22 cellular contexts compared by ENCODE assay signal in the genomic region with DNA sequence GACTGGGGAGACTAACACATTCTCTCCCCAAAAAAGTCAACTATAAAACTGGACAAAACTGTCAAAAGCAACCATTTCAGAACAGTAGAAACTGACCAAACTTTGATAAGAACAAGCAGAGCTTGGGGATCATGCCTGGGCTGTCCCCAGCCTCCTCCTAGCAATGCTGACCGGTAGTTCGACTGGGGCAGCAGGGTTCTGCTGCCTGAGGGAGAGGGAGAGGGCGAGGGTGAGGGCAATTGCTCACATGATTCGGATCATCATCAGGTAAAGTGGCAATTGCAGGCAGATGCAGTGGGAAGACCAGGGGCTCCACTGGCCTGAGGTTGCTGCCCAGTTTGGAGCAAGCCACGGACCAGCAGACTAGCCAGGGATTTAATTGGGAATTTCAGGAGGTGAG.
DNase-seq lines count a peak whose midpoint lies in the region; ATAC-seq, FAIRE-seq and TF ChIP-seq lines count a peak whose summit lies in the region.
"Had no signal": no experiment of that assay in that cellular context is flagged by ENCODE, and none has a peak within 500 bp of the region (broad histone marks: within the 10 kb centered on the region; RNA-seq: fewer than 3 reads in every experiment).

No MANE protein-coding gene starts in this region.

- no peak for ATAC-seq in stimulated activated naive B cell treated with anti-CD40 and anti-IgM and Interleukin-4, amounts not matched to agents 10 μg/mL and 1 μg/mL and 100 μg/mL, for 72 hours (replicated peaks)
- ATAC-seq in HG02798 (IDR thresholded peaks at IDR 0.05; ENCODE audit: poor library complexity, unreplicated experiment) (no peak), GM21381 (IDR thresholded peaks at IDR 0.05; ENCODE audit: unreplicated experiment) (no peak)
- ATAC-seq: SK-N-SH treated with all-trans-retinoic acid at 6 μM for 48 hours had no signal

- dilution Hi-C loops in mammary epithelial cell (cut with HindIII; ENCODE audit: low sequenced_read_pairs) (no loop called here), keratinocyte (cut with MboI; ENCODE audit: extremely low pct_ligation_motif_present, low sequenced_read_pairs) (no loop called here)

- peak; percentile 43 for FAIRE-seq in keratinocyte (lab: Jason Lieb, UNC)
- FAIRE-seq: G401.6 had no signal

- H3K36me3 Mint-ChIP-seq in IgD-negative memory B cell, result peaks cover 12% of the 10 kb centered on the region
- peaks cover 24 to 39% of the 10 kb centered on the region in 2 donors for H3K36me3 Mint-ChIP-seq in stimulated activated naive B cell treated with anti-CD40 and anti-IgM and Interleukin-4, amounts not matched to agents 10 μg/mL and 1 μg/mL and 100 μg/mL, for 72 hours

- no peaks in the 10 kb centered on the region for H3K36me3 ChIP-seq in mammary epithelial cell (ENCODE audit: insufficient read depth, low read length)
- H3K36me3 ChIP-seq in keratinocyte (ENCODE audit: control insufficient read depth in 2 of 2, extremely low read depth in 1 of 2, insufficient read depth in 2 of 2, low read length in 2 of 2), result peaks cover 0 to 9% of the 10 kb centered on the region in 2 experiments
- H3K36me3 ChIP-seq in prostate gland, result no peaks in the 10 kb centered on the region
- H3K36me3 ChIP-seq: BE2C, Peyer's patch had no signal

- H3K9me3 ChIP-seq in mammary epithelial cell (replicated peaks; ENCODE audit: insufficient read depth, low read length) (no peaks in the 10 kb centered on the region), keratinocyte (ENCODE audit: control insufficient read depth, low read depth, low read length) (no peaks in the 10 kb centered on the region), prostate gland (no peaks in the 10 kb centered on the region)
- H3K9me3 ChIP-seq: BE2C, Peyer's patch had no signal

- H3K4me3 ChIP-seq in mammary epithelial cell (replicated peaks in 1 of 3; ENCODE audit: insufficient read depth in 1 of 3, low read depth in 2 of 3, low read length in 3 of 3) (no peak overlapping the region), keratinocyte (ENCODE audit: control insufficient read depth in 2 of 3, extremely low read depth in 1 of 3, insufficient read depth in 2 of 3, low read depth in 1 of 3, low read length in 3 of 3) (no peak overlapping the region), prostate gland (no peak overlapping the region)
- H3K4me3 ChIP-seq: GM23248, Peyer's patch had no signal

- no peaks in the 10 kb centered on the region for H3K27me3 ChIP-seq in mammary epithelial cell (ENCODE audit: insufficient read depth, low read length)
- H3K27me3 ChIP-seq in keratinocyte (ENCODE audit: control insufficient read depth, extremely low read depth, insufficient read depth, low read length), result no peaks in the 10 kb centered on the region
- no peaks in the 10 kb centered on the region for H3K27me3 ChIP-seq in prostate gland (replicated peaks; ENCODE audit: insufficient read depth)
- H3K27me3 ChIP-seq: BE2C, Peyer's patch had no signal

- CTCF ChIA-PET in mammary epithelial cell (lab: Charles Lee; ENCODE audit: low non-redundant PET), result no interaction called here

- H3K9me1 ChIP-seq in keratinocyte (ENCODE audit: control insufficient read depth, extremely low read depth, insufficient read depth, low read length), result no peaks in the 10 kb centered on the region

- TF ChIP-seq CTCF in mammary epithelial cell (conservative IDR thresholded peaks at IDR 0.05 in 1 of 2, IDR thresholded peaks at IDR 0.05 in 1 of 2; ENCODE audit: extremely low read depth in 1 of 2, insufficient read depth in 1 of 2, low read depth in 1 of 2, low read length in 2 of 2) (no peak), keratinocyte (optimal IDR thresholded peaks at IDR 0.05 in 1 of 3, IDR thresholded peaks at IDR 0.05 in 1 of 3, conservative IDR thresholded peaks at IDR 0.05 in 1 of 3; ENCODE audit: extremely low read depth in 1 of 3, insufficient read depth in 2 of 3, low read length in 3 of 3) (no peak), prostate gland (IDR thresholded peaks at IDR 0.05) (no peak)

- H3K27ac Mint-ChIP-seq in IgD-negative memory B cell, result peak overlapping the region in 2 of 3 donors; percentile 64 to 95
- peak overlapping the region; percentile 60 for H3K27ac Mint-ChIP-seq in stimulated activated naive B cell treated with anti-CD40 and anti-IgM and Interleukin-4, amounts not matched to agents 10 μg/mL and 1 μg/mL and 100 μg/mL, for 72 hours
- H3K27ac Mint-ChIP-seq: CD4-positive, alpha-beta T cell had no signal

- H2AFZ ChIP-seq in mammary epithelial cell (ENCODE audit: low read depth, low read length) (no peak overlapping the region), keratinocyte (ENCODE audit: control insufficient read depth, low read length) (no peak overlapping the region)
- H2AFZ ChIP-seq: GM23248 had no signal

- no peak for TF ChIP-seq POLR2A in prostate gland (IDR thresholded peaks at IDR 0.05)

- peaks cover 70 to 88% (median 74%) of the 10 kb centered on the region in 3 donors for H3K4me1 Mint-ChIP-seq in IgD-negative memory B cell
- H3K4me1 Mint-ChIP-seq in stimulated activated naive B cell treated with anti-CD40 and anti-IgM and Interleukin-4, amounts not matched to agents 10 μg/mL and 1 μg/mL and 100 μg/mL, for 72 hours, result peaks cover 57 to 94% of the 10 kb centered on the region in 2 donors

- no peak overlapping the region for H3K9ac ChIP-seq in mammary epithelial cell (ENCODE audit: insufficient read depth, low read length)
- H3K9ac ChIP-seq in keratinocyte (ENCODE audit: control insufficient read depth, extremely low read depth, insufficient read depth, low read length), result peak overlapping the region; percentile 79
- H3K9ac ChIP-seq: GM23248 had no signal

- no TSS peak for BruUV-seq in mammary epithelial cell (replicated peaks; lab: Mats Ljungman, UMichigan)

- DNase-seq in mammary epithelial cell, result no peak
- no peak for DNase-seq in keratinocyte (ENCODE audit: low read depth, low spot score)
- no peak for DNase-seq in stimulated activated naive B cell treated with anti-CD40 and anti-IgM and Interleukin-4, amounts not matched to agents 10 μg/mL and 1 μg/mL and 100 μg/mL, for 72 hours
- DNase-seq in prostate gland (ENCODE audit: low spot score), result no peak
- DNase-seq in head of caudate nucleus, result no peak
- DNase-seq: BE2C; CD4-positive, alpha-beta T cell; DMS79; KBM-7; NCI-H1048; NCI-H1436 treated with DMSO at 0.1 percent for 48 hours; NCI-H2029 treated with DMSO at 0.1 percent for 48 hours; NCI-H510A; NCI-H82; Peyer's patch; SHP77 treated with DMSO at 0.1 percent for 48 hours had no signal

- intact Hi-C loops in mammary epithelial cell (cut with micrococcal nuclease) (no loop called here), prostate gland (cut with DNase I) (no loop called here), head of caudate nucleus (cut with DNase I) (no loop called here)

- WGBS in mammary epithelial cell (ENCODE audit: low coverage, missing lambda C conversion rate), result 98% methylated on average over 5 of the region's 5 CpGs
- 89% methylated on average over 5 of the region's 5 CpGs for WGBS in prostate gland

- H3K4me3 Mint-ChIP-seq in IgD-negative memory B cell, result peak overlapping the region in 2 of 4 donors; percentile 68 to 71
- H3K4me3 Mint-ChIP-seq in stimulated activated naive B cell treated with anti-CD40 and anti-IgM and Interleukin-4, amounts not matched to agents 10 μg/mL and 1 μg/mL and 100 μg/mL, for 72 hours, result peak overlapping the region in 1 of 2 donors; percentile 44
- H3K4me3 Mint-ChIP-seq: CD4-positive, alpha-beta T cell had no signal

- H3K27ac ChIP-seq in mammary epithelial cell (ENCODE audit: insufficient read depth, low read depth, low read length), result peak overlapping the region; percentile 11
- peak overlapping the region; percentile 97 for H3K27ac ChIP-seq in keratinocyte (ENCODE audit: control insufficient read depth, insufficient read depth, low read length)
- H3K27ac ChIP-seq in prostate gland, result no peak overlapping the region
- H3K27ac ChIP-seq: GM23248, Peyer's patch had no signal

- H3K9me3 Mint-ChIP-seq in IgD-negative memory B cell, result no peaks in the 10 kb centered on the region
- H3K9me3 Mint-ChIP-seq in stimulated activated naive B cell treated with anti-CD40 and anti-IgM and Interleukin-4, amounts not matched to agents 10 μg/mL and 1 μg/mL and 100 μg/mL, for 72 hours, result no peaks in the 10 kb centered on the region
- H3K9me3 Mint-ChIP-seq: CD4-positive, alpha-beta T cell had no signal

- H3K79me2 ChIP-seq in mammary epithelial cell (ENCODE audit: insufficient read depth, low read length) (peaks cover 95% of the 10 kb centered on the region), keratinocyte (ENCODE audit: control insufficient read depth, insufficient read depth, low read length) (peaks cover 59% of the 10 kb centered on the region)

- no peaks in the 10 kb centered on the region for H3K27me3 Mint-ChIP-seq in IgD-negative memory B cell
- no peaks in the 10 kb centered on the region for H3K27me3 Mint-ChIP-seq in stimulated activated naive B cell treated with anti-CD40 and anti-IgM and Interleukin-4, amounts not matched to agents 10 μg/mL and 1 μg/mL and 100 μg/mL, for 72 hours
- H3K27me3 Mint-ChIP-seq: CD4-positive, alpha-beta T cell had no signal

- H4K20me1 ChIP-seq in mammary epithelial cell (ENCODE audit: insufficient read depth, low read length) (no peaks in the 10 kb centered on the region), keratinocyte (ENCODE audit: control insufficient read depth, extremely low read depth, insufficient read depth, low read length) (no peaks in the 10 kb centered on the region)

- H3K4me1 ChIP-seq in mammary epithelial cell (ENCODE audit: insufficient read depth, low read length), result peaks cover 55% of the 10 kb centered on the region
- H3K4me1 ChIP-seq in keratinocyte (ENCODE audit: control insufficient read depth, extremely low read depth, insufficient read depth, low read length), result peaks cover 81% of the 10 kb centered on the region
- no peaks in the 10 kb centered on the region for H3K4me1 ChIP-seq in prostate gland (replicated peaks)
- H3K4me1 ChIP-seq: BE2C had no signal

- in situ Hi-C loops in mammary epithelial cell (cut with MboI; ENCODE audit: low sequenced_read_pairs in 2 of 2), result loop anchor here in 1 of 2 donors (10.0 kb wide), 1 partner anchor 72 kb away; no protein-coding TSS in a partner anchor

- H3K4me2 ChIP-seq in mammary epithelial cell (ENCODE audit: insufficient read depth, low read depth, low read length) (no peak overlapping the region), keratinocyte (ENCODE audit: control insufficient read depth, extremely low read depth, insufficient read depth, low read depth, low read length) (peak overlapping the region; percentile 66)

Comparison
In these comparisons a context has a peak if more than half of its experiments do, and no peak if none do; other contexts are left out.
1. H3K27ac ChIP-seq: peak in mammary epithelial cell (single experiment) and keratinocyte (single experiment); none in prostate gland (0 of 2).